19 cellular contexts compared by ENCODE assay signal in genomic region chr7:157476654-157477549, GRCh38.
DNase-seq lines count a peak whose midpoint lies in the region; ATAC-seq and TF ChIP-seq lines count a peak whose summit lies in the region.
"Had no signal": no experiment of that assay in that cellular context is flagged by ENCODE, and none has a peak within 500 bp of the region (broad histone marks: within the 10 kb centered on the region; RNA-seq: fewer than 3 reads in every experiment).

No MANE protein-coding gene starts in this region.

- H3K9me3 ChIP-seq in lower lobe of right lung, result peaks cover 4% of the 10 kb centered on the region

- H3K36me3 ChIP-seq in lower lobe of right lung, result no peaks in the 10 kb centered on the region
- H3K36me3 ChIP-seq: left lung, vagina had no signal

- DNase-seq in Right ventricle myocardium inferior (ENCODE audit: missing footprints) (peak; percentile 40), left cardiac atrium (no peak), lower lobe of right lung (peak; percentile 27), nephron progenitor cell (no peak)
- DNase-seq in activated CD8-positive, alpha-beta T cell treated with anti-CD3 and anti-CD28 coated beads for 36 hours, result no peak
- DNase-seq in stimulated activated CD4-positive, alpha-beta T cell treated with anti-CD3 and anti-CD28 coated beads, Interleukin-12 subunit alpha, Interleukin-12 subunit beta, amount 100 ng/mL, for 4 hours, result no peak
- DNase-seq: effector CD8-positive, alpha-beta T cell; foreskin keratinocyte; GDM1; NCI-H1694 treated with DMSO at 0.1 percent for 48 hours; psoas muscle; RPMI8226; SK-N-SH had no signal

- POLR2A ChIA-PET in activated CD8-positive, alpha-beta T cell treated with anti-CD3 and anti-CD28 coated beads for 36 hours (lab: Charles Lee), result interaction anchor here (1.0 kb wide), 1 partner anchor 99 kb away, joined by 3 read pairs; no protein-coding TSS in a partner anchor

- H3K27ac ChIP-seq in lower lobe of right lung, result no peak overlapping the region
- H3K27ac ChIP-seq: foreskin keratinocyte, KMS-11, left lung, psoas muscle, vagina had no signal

- peaks cover 32% of the 10 kb centered on the region for H3K4me1 Mint-ChIP-seq in activated CD8-positive, alpha-beta T cell treated with anti-CD3 and anti-CD28 coated beads for 36 hours (ENCODE audit: low read depth)
- peaks cover 5% of the 10 kb centered on the region for H3K4me1 Mint-ChIP-seq in nephron progenitor cell

- H3K27ac Mint-ChIP-seq in activated CD8-positive, alpha-beta T cell treated with anti-CD3 and anti-CD28 coated beads for 36 hours, result peak overlapping the region; percentile 28
- H3K27ac Mint-ChIP-seq in nephron progenitor cell, result no peak overlapping the region
- H3K27ac Mint-ChIP-seq: stimulated activated memory B cell treated with anti-CD40 and anti-IgM and Interleukin-4, amounts not matched to agents 10 μg/mL and 1 μg/mL and 100 μg/mL, for 72 hours had no signal

- no peak overlapping the region for H3K4me3 Mint-ChIP-seq in activated CD8-positive, alpha-beta T cell treated with anti-CD3 and anti-CD28 coated beads for 36 hours
- no peak overlapping the region for H3K4me3 Mint-ChIP-seq in nephron progenitor cell
- H3K4me3 Mint-ChIP-seq: neural crest cell; stimulated activated memory B cell treated with anti-CD40 and anti-IgM and Interleukin-4, amounts not matched to agents 10 μg/mL and 1 μg/mL and 100 μg/mL, for 72 hours had no signal

- CTCF ChIA-PET in activated CD8-positive, alpha-beta T cell treated with anti-CD3 and anti-CD28 coated beads for 36 hours (lab: Charles Lee), result no interaction called here

- peaks cover 23% of the 10 kb centered on the region for H3K9me3 Mint-ChIP-seq in activated CD8-positive, alpha-beta T cell treated with anti-CD3 and anti-CD28 coated beads for 36 hours
- peaks cover 37% of the 10 kb centered on the region for H3K9me3 Mint-ChIP-seq in nephron progenitor cell

- no peaks in the 10 kb centered on the region for H3K4me1 ChIP-seq in lower lobe of right lung
- H3K4me1 ChIP-seq: foreskin keratinocyte, left lung, psoas muscle, vagina had no signal

- no peaks in the 10 kb centered on the region for H3K27me3 Mint-ChIP-seq in activated CD8-positive, alpha-beta T cell treated with anti-CD3 and anti-CD28 coated beads for 36 hours
- peaks cover 26% of the 10 kb centered on the region for H3K27me3 Mint-ChIP-seq in nephron progenitor cell (ENCODE audit: low read depth, poor library complexity)

- no peak for TF ChIP-seq CTCF in activated CD8-positive, alpha-beta T cell treated with anti-CD3 and anti-CD28 coated beads for 36 hours (IDR thresholded peaks at IDR 0.05)
- TF ChIP-seq CTCF in lower lobe of right lung (IDR thresholded peaks at IDR 0.05), result no peak
- TF ChIP-seq CTCF in nephron progenitor cell (IDR thresholded peaks at IDR 0.05), result no peak

- ATAC-seq in Right ventricle myocardium inferior (no peak), left cardiac atrium (no peak), lower lobe of right lung (no peak), GM21737 (IDR thresholded peaks at IDR 0.05; ENCODE audit: unreplicated experiment) (no peak)
- no peak for ATAC-seq in activated CD8-positive, alpha-beta T cell treated with anti-CD3 and anti-CD28 coated beads for 36 hours
- ATAC-seq: foreskin keratinocyte; left lung; psoas muscle; stimulated activated memory B cell treated with anti-CD40 and anti-IgM and Interleukin-4, amounts not matched to agents 10 μg/mL and 1 μg/mL and 100 μg/mL, for 72 hours had no signal

- intact Hi-C loops in Right ventricle myocardium inferior (cut with DNase I) (no loop called here), left cardiac atrium (cut with DNase I) (no loop called here), lower lobe of right lung (cut with DNase I) (no loop called here)
- intact Hi-C loops in activated CD8-positive, alpha-beta T cell treated with anti-CD3 and anti-CD28 coated beads for 36 hours (cut with micrococcal nuclease), result no loop called here

- no peaks in the 10 kb centered on the region for H3K27me3 ChIP-seq in lower lobe of right lung (ENCODE audit: low read depth)
- H3K27me3 ChIP-seq: foreskin keratinocyte, vagina had no signal

- peaks cover 11% of the 10 kb centered on the region for H3K36me3 Mint-ChIP-seq in activated CD8-positive, alpha-beta T cell treated with anti-CD3 and anti-CD28 coated beads for 36 hours (ENCODE audit: low read depth)
- H3K36me3 Mint-ChIP-seq in nephron progenitor cell (ENCODE audit: low read depth), result peaks cover 15% of the 10 kb centered on the region
- H3K36me3 Mint-ChIP-seq: stimulated activated memory B cell treated with anti-CD40 and anti-IgM and Interleukin-4, amounts not matched to agents 10 μg/mL and 1 μg/mL and 100 μg/mL, for 72 hours had no signal

- H3K4me3 ChIP-seq in lower lobe of right lung, result no peak overlapping the region
- H3K4me3 ChIP-seq: left lung, psoas muscle, vagina had no signal

Comparison
In these comparisons a context has a peak if more than half of its experiments do, and no peak if none do; other contexts are left out.
1. DNase-seq: peak in Right ventricle myocardium inferior (single experiment) and lower lobe of right lung (single experiment); none in left cardiac atrium (single experiment), activated CD8-positive, alpha-beta T cell treated with anti-CD3 and anti-CD28 coated beads for 36 hours (single experiment), stimulated activated CD4-positive, alpha-beta T cell treated with anti-CD3 and anti-CD28 coated beads, Interleukin-12 subunit alpha, Interleukin-12 subunit beta, amount 100 ng/mL, for 4 hours (single experiment) and nephron progenitor cell (single experiment).